Comparison of ENCODE assay signal across 1 cellular context in the genomic region with DNA sequence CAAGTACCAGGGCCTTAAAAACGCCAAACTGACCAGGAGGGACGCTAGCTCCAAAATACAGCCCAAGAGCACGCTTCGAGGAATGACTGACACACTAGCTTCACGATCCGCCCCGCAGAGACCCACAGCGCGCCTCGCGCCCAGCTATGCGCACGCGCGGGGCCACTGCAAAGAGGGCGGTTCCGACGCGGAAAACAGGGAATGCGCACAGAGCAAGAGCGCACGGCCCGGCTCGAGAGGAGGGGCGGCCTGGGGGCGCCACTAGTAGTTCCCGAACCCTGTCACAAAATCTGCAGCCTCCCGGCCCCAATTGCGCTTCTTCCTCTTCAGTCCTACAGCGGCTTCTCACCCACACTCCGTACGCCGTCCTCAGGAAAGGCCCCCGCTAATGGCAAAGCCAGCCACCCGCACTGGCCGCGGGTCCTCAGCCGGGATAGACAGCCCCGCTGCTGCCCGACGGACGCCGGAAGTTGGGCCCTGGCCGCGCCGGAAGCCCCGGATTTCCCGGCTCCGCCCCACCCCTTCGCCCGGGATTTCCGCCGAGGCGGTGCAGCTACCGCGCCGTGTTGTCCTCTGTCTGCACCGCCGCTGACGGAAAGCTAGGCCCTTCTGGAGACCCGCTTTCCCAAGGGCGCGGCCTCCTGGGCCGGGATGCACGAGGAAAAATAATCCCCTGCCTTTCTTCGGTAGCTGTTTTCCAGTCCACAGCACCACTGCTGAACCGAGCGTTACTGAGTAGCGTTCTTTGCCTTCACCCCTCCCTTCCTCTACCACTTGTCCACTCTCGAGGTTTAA.
TF ChIP-seq lines count a peak whose summit lies in the region.

TSS of gene HDHD2 (minus strand) at position 472 of the 795 bp plus-strand sequence. CDS start 14,061 bp downstream, outside the sequence.

TF ChIP-seq in HepG2, 621 proteins besides CTCF, POLR2A, EP300 and RAD21 (continued from another document and continues in another):
- TF ChIP-seq ZFP91 (CRISPR knock-in tag; IDR thresholded peaks at IDR 0.05; ENCODE audit: borderline replicate concordance) = peak; percentile 85
- TF ChIP-seq ZNF777 (CRISPR knock-in tag; IDR thresholded peaks at IDR 0.05) = peak; percentile 84
- TF ChIP-seq NFAT5 (CRISPR knock-in tag; IDR thresholded peaks at IDR 0.05) = no peak
- TF ChIP-seq, protein P1, sequence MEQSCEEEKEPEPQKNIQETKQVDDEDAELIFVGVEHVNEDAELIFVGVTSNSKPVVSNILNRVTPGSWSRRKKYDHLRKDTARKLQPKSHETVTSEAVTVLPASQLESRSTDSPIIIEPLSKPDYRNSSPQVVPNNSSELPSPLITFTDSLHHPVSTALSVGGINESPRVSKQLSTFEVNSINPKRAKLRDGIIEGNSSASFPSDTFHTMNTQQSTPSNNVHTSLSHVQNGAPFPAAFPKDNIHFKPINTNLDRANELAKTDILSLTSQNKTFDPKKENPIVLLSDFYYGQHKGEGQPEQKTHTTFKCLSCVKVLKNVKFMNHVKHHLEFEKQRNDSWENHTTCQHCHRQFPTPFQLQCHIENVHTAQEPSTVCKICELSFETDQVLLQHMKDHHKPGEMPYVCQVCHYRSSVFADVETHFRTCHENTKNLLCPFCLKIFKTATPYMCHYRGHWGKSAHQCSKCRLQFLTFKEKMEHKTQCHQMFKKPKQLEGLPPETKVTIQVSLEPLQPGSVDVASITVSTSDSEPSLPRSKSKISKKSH (CRISPR knock-in tag; IDR thresholded peaks at IDR 0.05; ENCODE audit: borderline replicate concordance) = no peak
- peak; percentile 36; the same call in 1 of the 2 replicates for TF ChIP-seq ZNF225 (CRISPR knock-in tag; IDR thresholded peaks at IDR 0.05)
- TF ChIP-seq ZNF577 (CRISPR knock-in tag; IDR thresholded peaks at IDR 0.05; ENCODE audit: borderline replicate concordance, low read depth) = no peak; the same call in 1 of the 2 replicates
- no peak for TF ChIP-seq SRSF9 (IDR thresholded peaks at IDR 0.05; ENCODE audit: borderline replicate concordance, insufficient read depth, low read depth, low read length, poor library complexity, severe bottlenecking)
- TF ChIP-seq ATF2 (CRISPR knock-in tag; IDR thresholded peaks at IDR 0.05) = peak; percentile 39
- TF ChIP-seq ZNF563 (CRISPR knock-in tag; IDR thresholded peaks at IDR 0.05) = peak; percentile 64; the same call in 1 of the 2 replicates
- TF ChIP-seq ZNF343 (CRISPR knock-in tag; IDR thresholded peaks at IDR 0.05) = no peak
- peak; percentile 44; the same call in 1 of the 2 replicates for TF ChIP-seq SIN3A (IDR thresholded peaks at IDR 0.05; ENCODE audit: borderline replicate concordance, low read depth, low read length)
- peak; percentile 8; the same call in 1 of the 2 replicates for TF ChIP-seq TARDBP (CRISPR knock-in tag; IDR thresholded peaks at IDR 0.05)
- TF ChIP-seq HOXA5 (CRISPR knock-in tag; IDR thresholded peaks at IDR 0.05) = no peak
- TF ChIP-seq SP5 (CRISPR knock-in tag; IDR thresholded peaks at IDR 0.05; ENCODE audit: borderline replicate concordance, low read depth) = no peak; the same call in 1 of the 2 replicates
- TF ChIP-seq RARA (CRISPR knock-in tag; IDR thresholded peaks at IDR 0.05) = no peak
- TF ChIP-seq RARG (CRISPR knock-in tag; IDR thresholded peaks at IDR 0.05; ENCODE audit: low read depth) = no peak
- TF ChIP-seq SOX13 (IDR thresholded peaks at IDR 0.05) = no peak
- TF ChIP-seq SOX13 (CRISPR knock-in tag; conservative IDR thresholded peaks at IDR 0.05 in 1 of 2, IDR thresholded peaks at IDR 0.05 in 1 of 2) = no peak
- TF ChIP-seq ZNF33A (CRISPR knock-in tag; IDR thresholded peaks at IDR 0.05; ENCODE audit: borderline replicate concordance) = no peak
- no peak for TF ChIP-seq CSRNP2 (CRISPR knock-in tag; conservative IDR thresholded peaks at IDR 0.05; ENCODE audit: low read depth)
- TF ChIP-seq FLYWCH1 (CRISPR knock-in tag; IDR thresholded peaks at IDR 0.05) = no peak
- TF ChIP-seq, protein P2, sequence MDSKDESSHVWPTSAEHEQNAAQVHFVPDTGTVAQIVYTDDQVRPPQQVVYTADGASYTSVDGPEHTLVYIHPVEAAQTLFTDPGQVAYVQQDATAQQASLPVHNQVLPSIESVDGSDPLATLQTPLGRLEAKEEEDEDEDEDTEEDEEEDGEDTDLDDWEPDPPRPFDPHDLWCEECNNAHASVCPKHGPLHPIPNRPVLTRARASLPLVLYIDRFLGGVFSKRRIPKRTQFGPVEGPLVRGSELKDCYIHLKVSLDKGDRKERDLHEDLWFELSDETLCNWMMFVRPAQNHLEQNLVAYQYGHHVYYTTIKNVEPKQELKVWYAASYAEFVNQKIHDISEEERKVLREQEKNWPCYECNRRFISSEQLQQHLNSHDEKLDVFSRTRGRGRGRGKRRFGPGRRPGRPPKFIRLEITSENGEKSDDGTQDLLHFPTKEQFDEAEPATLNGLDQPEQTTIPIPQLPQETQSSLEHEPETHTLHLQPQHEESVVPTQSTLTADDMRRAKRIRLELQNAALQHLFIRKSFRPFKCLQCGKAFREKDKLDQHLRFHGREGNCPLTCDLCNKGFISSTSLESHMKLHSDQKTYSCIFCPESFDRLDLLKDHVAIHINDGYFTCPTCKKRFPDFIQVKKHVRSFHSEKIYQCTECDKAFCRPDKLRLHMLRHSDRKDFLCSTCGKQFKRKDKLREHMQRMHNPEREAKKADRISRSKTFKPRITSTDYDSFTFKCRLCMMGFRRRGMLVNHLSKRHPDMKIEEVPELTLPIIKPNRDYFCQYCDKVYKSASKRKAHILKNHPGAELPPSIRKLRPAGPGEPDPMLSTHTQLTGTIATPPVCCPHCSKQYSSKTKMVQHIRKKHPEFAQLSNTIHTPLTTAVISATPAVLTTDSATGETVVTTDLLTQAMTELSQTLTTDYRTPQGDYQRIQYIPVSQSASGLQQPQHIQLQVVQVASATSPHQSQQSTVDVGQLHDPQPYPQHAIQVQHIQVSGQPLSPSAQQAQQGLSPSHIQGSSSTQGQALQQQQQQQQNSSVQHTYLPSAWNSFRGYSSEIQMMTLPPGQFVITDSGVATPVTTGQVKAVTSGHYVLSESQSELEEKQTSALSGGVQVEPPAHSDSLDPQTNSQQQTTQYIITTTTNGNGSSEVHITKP (CRISPR knock-in tag; IDR thresholded peaks at IDR 0.05; ENCODE audit: low read depth) = no peak
- TF ChIP-seq GMEB2 (CRISPR knock-in tag; IDR thresholded peaks at IDR 0.05; ENCODE audit: low read depth) = no peak
- no peak for TF ChIP-seq HNRNPH1 (optimal IDR thresholded peaks at IDR 0.05; ENCODE audit: low read depth, low read length)
- 0 out of 2 replicates have a peak, but pooled peaks have one; percentile 58 for TF ChIP-seq ZNF224 (CRISPR knock-in tag; IDR thresholded peaks at IDR 0.05)
- TF ChIP-seq SRSF4 (IDR thresholded peaks at IDR 0.05; ENCODE audit: low read depth, low read length, poor library complexity, severe bottlenecking) = no peak
- TF ChIP-seq KAT7 (CRISPR knock-in tag; IDR thresholded peaks at IDR 0.05; ENCODE audit: borderline replicate concordance) = peak; percentile 70; the same call in 1 of the 2 replicates
- no peak for TF ChIP-seq STAG1 (CRISPR knock-in tag; IDR thresholded peaks at IDR 0.05)
- TF ChIP-seq ZBTB2 (CRISPR knock-in tag; IDR thresholded peaks at IDR 0.05; ENCODE audit: low read depth) = no peak
- no peak for TF ChIP-seq ZNF674 (CRISPR knock-in tag; IDR thresholded peaks at IDR 0.05; ENCODE audit: low read depth)
- TF ChIP-seq, protein P3, sequence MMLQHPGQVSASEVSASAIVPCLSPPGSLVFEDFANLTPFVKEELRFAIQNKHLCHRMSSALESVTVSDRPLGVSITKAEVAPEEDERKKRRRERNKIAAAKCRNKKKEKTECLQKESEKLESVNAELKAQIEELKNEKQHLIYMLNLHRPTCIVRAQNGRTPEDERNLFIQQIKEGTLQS (CRISPR knock-in tag; IDR thresholded peaks at IDR 0.05) = no peak; the same call in 1 of the 2 replicates
- no peak; the same call in 1 of the 2 replicates for TF ChIP-seq NR2F2 (IDR thresholded peaks at IDR 0.05; ENCODE audit: borderline replicate concordance, low read depth)
- TF ChIP-seq SAP130 (CRISPR knock-in tag; IDR thresholded peaks at IDR 0.05; ENCODE audit: low read depth) = peak; percentile 83
- TF ChIP-seq YY1 (IDR thresholded peaks at IDR 0.05; ENCODE audit: insufficient read depth, insufficient replicate concordance, low read depth, low read length) = peak; percentile 74
